ENCODE assay signal across 1 cellular context in genomic region chr5:6378128-6379023, GRCh38.
A peak's percentile ranks its signal among the peaks of the same experiment; 100 is the strongest.
TF ChIP-seq lines count a peak whose summit lies in the region.

A gene with protein sequence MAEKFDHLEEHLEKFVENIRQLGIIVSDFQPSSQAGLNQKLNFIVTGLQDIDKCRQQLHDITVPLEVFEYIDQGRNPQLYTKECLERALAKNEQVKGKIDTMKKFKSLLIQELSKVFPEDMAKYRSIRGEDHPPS (minus strand): TSS chr5:6378547. CDS start chr5:6378483, 64 bp downstream.

TF ChIP-seq in HepG2, 621 proteins besides CTCF, POLR2A, EP300 and RAD21 (continued from another document and continues in another):
- TF ChIP-seq, protein P1, sequence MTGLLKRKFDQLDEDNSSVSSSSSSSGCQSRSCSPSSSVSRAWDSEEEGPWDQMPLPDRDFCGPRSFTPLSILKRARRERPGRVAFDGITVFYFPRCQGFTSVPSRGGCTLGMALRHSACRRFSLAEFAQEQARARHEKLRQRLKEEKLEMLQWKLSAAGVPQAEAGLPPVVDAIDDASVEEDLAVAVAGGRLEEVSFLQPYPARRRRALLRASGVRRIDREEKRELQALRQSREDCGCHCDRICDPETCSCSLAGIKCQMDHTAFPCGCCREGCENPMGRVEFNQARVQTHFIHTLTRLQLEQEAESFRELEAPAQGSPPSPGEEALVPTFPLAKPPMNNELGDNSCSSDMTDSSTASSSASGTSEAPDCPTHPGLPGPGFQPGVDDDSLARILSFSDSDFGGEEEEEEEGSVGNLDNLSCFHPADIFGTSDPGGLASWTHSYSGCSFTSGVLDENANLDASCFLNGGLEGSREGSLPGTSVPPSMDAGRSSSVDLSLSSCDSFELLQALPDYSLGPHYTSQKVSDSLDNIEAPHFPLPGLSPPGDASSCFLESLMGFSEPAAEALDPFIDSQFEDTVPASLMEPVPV (CRISPR knock-in tag; IDR thresholded peaks at IDR 0.05): peak; percentile 53; the same call in 1 of the 2 replicates
- TF ChIP-seq SRY (CRISPR knock-in tag; IDR thresholded peaks at IDR 0.05) (peak; percentile 62; the same call in 1 of the 2 replicates), HOXA3 (CRISPR knock-in tag; IDR thresholded peaks at IDR 0.05) (peak; percentile 60), TOE1 (CRISPR knock-in tag; IDR thresholded peaks at IDR 0.05) (no peak), ZSCAN21 (CRISPR knock-in tag; IDR thresholded peaks at IDR 0.05; ENCODE audit: borderline replicate concordance) (peak; percentile 79), SP5 (CRISPR knock-in tag; IDR thresholded peaks at IDR 0.05; ENCODE audit: borderline replicate concordance, low read depth) (no peak), ZFP37 (CRISPR knock-in tag; IDR thresholded peaks at IDR 0.05; ENCODE audit: borderline replicate concordance) (no peak), ZNF451 (CRISPR knock-in tag; IDR thresholded peaks at IDR 0.05) (peak; percentile 48; the same call in 1 of the 2 replicates), ZNF598 (CRISPR knock-in tag; IDR thresholded peaks at IDR 0.05; ENCODE audit: borderline replicate concordance) (0 out of 2 replicates have a peak, but pooled peaks have one; percentile 44), ZNF569 (CRISPR knock-in tag; IDR thresholded peaks at IDR 0.05; ENCODE audit: borderline replicate concordance) (no peak), ZNF331 (CRISPR knock-in tag; IDR thresholded peaks at IDR 0.05) (0 out of 2 replicates have a peak, but pooled peaks have one; percentile 18), ZNF335 (CRISPR knock-in tag; IDR thresholded peaks at IDR 0.05) (peak; percentile 85; the same call in 1 of the 2 replicates), SNAPC2 (CRISPR knock-in tag; IDR thresholded peaks at IDR 0.05) (no peak), PHF21A (CRISPR knock-in tag; IDR thresholded peaks at IDR 0.05) (peak; percentile 33; the same call in 1 of the 2 replicates), GABPB1 (CRISPR knock-in tag; IDR thresholded peaks at IDR 0.05) (peak; percentile 98), E2F2 (CRISPR knock-in tag; IDR thresholded peaks at IDR 0.05; ENCODE audit: borderline replicate concordance) (peak; percentile 82; the same call in 1 of the 2 replicates), ZNF550 (CRISPR knock-in tag; IDR thresholded peaks at IDR 0.05; ENCODE audit: borderline replicate concordance) (no peak), TEAD2 (CRISPR knock-in tag; IDR thresholded peaks at IDR 0.05) (no peak), MIER3 (CRISPR knock-in tag; IDR thresholded peaks at IDR 0.05; ENCODE audit: borderline replicate concordance) (peak; percentile 80), AKAP8 (CRISPR knock-in tag; IDR thresholded peaks at IDR 0.05) (0 out of 2 replicates have a peak, but pooled peaks have one; percentile 23), KAT8 (CRISPR knock-in tag; IDR thresholded peaks at IDR 0.05) (peak; percentile 93), HOXA5 (CRISPR knock-in tag; IDR thresholded peaks at IDR 0.05) (0 out of 2 replicates have a peak, but pooled peaks have one; percentile 27), GABPA (IDR thresholded peaks at IDR 0.05; ENCODE audit: low read depth, low read length) (peak; percentile 97), GABPA (CRISPR knock-in tag; IDR thresholded peaks at IDR 0.05; ENCODE audit: low read depth) (peak; percentile 97), SALL1 (CRISPR knock-in tag; IDR thresholded peaks at IDR 0.05) (peak; percentile 65), ZNF556 (CRISPR knock-in tag; IDR thresholded peaks at IDR 0.05; ENCODE audit: borderline replicate concordance) (peak; percentile 64; the same call in 1 of the 2 replicates), SP1 (IDR thresholded peaks at IDR 0.05) (no peak), SP1 (CRISPR knock-in tag; IDR thresholded peaks at IDR 0.05) (peak; percentile 61), GATA4 (IDR thresholded peaks at IDR 0.05; ENCODE audit: borderline replicate concordance, low read depth) (peak; percentile 51; the same call in 1 of the 2 replicates), TAF1 (CRISPR knock-in tag; IDR thresholded peaks at IDR 0.05) (peak; percentile 72), POGZ (CRISPR knock-in tag; IDR thresholded peaks at IDR 0.05) (peak; percentile 67), ARNT2 (CRISPR knock-in tag; IDR thresholded peaks at IDR 0.05; ENCODE audit: low read depth) (0 out of 2 replicates have a peak, but pooled peaks have one; percentile 41), ZFP90 (CRISPR knock-in tag; IDR thresholded peaks at IDR 0.05; ENCODE audit: borderline replicate concordance) (peak; percentile 49; the same call in 1 of the 2 replicates), KMT2A (CRISPR knock-in tag; IDR thresholded peaks at IDR 0.05) (0 out of 2 replicates have a peak, but pooled peaks have one; percentile 26), ZNF773 (CRISPR knock-in tag; IDR thresholded peaks at IDR 0.05; ENCODE audit: borderline replicate concordance) (0 out of 2 replicates have a peak, but pooled peaks have one; percentile 36), SPEN (CRISPR knock-in tag; IDR thresholded peaks at IDR 0.05; ENCODE audit: low read depth) (peak; percentile 86)
- TF ChIP-seq, protein P2, sequence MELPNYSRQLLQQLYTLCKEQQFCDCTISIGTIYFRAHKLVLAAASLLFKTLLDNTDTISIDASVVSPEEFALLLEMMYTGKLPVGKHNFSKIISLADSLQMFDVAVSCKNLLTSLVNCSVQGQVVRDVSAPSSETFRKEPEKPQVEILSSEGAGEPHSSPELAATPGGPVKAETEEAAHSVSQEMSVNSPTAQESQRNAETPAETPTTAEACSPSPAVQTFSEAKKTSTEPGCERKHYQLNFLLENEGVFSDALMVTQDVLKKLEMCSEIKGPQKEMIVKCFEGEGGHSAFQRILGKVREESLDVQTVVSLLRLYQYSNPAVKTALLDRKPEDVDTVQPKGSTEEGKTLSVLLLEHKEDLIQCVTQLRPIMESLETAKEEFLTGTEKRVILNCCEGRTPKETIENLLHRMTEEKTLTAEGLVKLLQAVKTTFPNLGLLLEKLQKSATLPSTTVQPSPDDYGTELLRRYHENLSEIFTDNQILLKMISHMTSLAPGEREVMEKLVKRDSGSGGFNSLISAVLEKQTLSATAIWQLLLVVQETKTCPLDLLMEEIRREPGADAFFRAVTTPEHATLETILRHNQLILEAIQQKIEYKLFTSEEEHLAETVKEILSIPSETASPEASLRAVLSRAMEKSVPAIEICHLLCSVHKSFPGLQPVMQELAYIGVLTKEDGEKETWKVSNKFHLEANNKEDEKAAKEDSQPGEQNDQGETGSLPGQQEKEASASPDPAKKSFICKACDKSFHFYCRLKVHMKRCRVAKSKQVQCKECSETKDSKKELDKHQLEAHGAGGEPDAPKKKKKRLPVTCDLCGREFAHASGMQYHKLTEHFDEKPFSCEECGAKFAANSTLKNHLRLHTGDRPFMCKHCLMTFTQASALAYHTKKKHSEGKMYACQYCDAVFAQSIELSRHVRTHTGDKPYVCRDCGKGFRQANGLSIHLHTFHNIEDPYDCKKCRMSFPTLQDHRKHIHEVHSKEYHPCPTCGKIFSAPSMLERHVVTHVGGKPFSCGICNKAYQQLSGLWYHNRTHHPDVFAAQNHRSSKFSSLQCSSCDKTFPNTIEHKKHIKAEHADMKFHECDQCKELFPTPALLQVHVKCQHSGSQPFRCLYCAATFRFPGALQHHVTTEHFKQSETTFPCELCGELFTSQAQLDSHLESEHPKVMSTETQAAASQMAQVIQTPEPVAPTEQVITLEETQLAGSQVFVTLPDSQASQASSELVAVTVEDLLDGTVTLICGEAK (IDR thresholded peaks at IDR 0.05): peak; percentile 50; the same call in 1 of the 2 replicates
- TF ChIP-seq, protein P2 (CRISPR knock-in tag; IDR thresholded peaks at IDR 0.05): peak; percentile 70; the same call in 1 of the 2 replicates
- TF ChIP-seq, protein P3, sequence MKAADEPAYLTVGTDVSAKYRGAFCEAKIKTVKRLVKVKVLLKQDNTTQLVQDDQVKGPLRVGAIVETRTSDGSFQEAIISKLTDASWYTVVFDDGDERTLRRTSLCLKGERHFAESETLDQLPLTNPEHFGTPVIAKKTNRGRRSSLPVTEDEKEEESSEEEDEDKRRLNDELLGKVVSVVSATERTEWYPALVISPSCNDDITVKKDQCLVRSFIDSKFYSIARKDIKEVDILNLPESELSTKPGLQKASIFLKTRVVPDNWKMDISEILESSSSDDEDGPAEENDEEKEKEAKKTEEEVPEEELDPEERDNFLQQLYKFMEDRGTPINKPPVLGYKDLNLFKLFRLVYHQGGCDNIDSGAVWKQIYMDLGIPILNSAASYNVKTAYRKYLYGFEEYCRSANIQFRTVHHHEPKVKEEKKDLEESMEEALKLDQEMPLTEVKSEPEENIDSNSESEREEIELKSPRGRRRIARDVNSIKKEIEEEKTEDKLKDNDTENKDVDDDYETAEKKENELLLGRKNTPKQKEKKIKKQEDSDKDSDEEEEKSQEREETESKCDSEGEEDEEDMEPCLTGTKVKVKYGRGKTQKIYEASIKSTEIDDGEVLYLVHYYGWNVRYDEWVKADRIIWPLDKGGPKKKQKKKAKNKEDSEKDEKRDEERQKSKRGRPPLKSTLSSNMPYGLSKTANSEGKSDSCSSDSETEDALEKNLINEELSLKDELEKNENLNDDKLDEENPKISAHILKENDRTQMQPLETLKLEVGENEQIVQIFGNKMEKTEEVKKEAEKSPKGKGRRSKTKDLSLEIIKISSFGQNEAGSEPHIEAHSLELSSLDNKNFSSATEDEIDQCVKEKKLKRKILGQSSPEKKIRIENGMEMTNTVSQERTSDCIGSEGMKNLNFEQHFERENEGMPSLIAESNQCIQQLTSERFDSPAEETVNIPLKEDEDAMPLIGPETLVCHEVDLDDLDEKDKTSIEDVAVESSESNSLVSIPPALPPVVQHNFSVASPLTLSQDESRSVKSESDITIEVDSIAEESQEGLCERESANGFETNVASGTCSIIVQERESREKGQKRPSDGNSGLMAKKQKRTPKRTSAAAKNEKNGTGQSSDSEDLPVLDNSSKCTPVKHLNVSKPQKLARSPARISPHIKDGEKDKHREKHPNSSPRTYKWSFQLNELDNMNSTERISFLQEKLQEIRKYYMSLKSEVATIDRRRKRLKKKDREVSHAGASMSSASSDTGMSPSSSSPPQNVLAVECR (CRISPR knock-in tag; IDR thresholded peaks at IDR 0.05; ENCODE audit: borderline replicate concordance): peak; percentile 91; the same call in 1 of the 2 replicates
- TF ChIP-seq, protein P4, sequence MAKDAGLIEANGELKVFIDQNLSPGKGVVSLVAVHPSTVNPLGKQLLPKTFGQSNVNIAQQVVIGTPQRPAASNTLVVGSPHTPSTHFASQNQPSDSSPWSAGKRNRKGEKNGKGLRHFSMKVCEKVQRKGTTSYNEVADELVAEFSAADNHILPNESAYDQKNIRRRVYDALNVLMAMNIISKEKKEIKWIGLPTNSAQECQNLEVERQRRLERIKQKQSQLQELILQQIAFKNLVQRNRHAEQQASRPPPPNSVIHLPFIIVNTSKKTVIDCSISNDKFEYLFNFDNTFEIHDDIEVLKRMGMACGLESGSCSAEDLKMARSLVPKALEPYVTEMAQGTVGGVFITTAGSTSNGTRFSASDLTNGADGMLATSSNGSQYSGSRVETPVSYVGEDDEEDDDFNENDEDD (CRISPR knock-in tag; IDR thresholded peaks at IDR 0.05; ENCODE audit: borderline replicate concordance): peak; percentile 70; the same call in 1 of the 2 replicates
